Comparison of ENCODE assay signal across 33 cellular contexts in genomic region chr16:8537691-8538342, GRCh38. TPM values are rescaled to one million over a fixed set of nuclear protein-coding genes. Genes with fewer than 3 reads are reported as not detected.
DNase-seq lines count a peak whose midpoint lies in the region; ATAC-seq, FAIRE-seq and TF ChIP-seq lines count a peak whose summit lies in the region.
"Had no signal": no experiment of that assay in that cellular context is flagged by ENCODE, and none has a peak within 500 bp of the region (broad histone marks: within the 10 kb centered on the region; RNA-seq: fewer than 3 reads in every experiment).

No MANE protein-coding gene starts in this region.

- 9 to 13% methylated on average over 6 of the region's 6 CpGs for WGBS in body of pancreas, 2 donors
- 16% methylated on average over 6 of the region's 6 CpGs for WGBS in HepG2 (ENCODE audit: low lambda C conversion rate)

- TF ChIP-seq POLR2A in body of pancreas (IDR thresholded peaks at IDR 0.05) = no peak
- no peak for TF ChIP-seq POLR2A in HepG2 (IDR thresholded peaks at IDR 0.05; ENCODE audit: insufficient read depth in 1 of 2, low read depth in 2 of 2, low read length in 2 of 2)

- H3K9me3 ChIP-seq in body of pancreas (no peaks in the 10 kb centered on the region), HepG2 (ENCODE audit: low read length) (no peaks in the 10 kb centered on the region), muscle layer of duodenum (ENCODE audit: control insufficient read depth in 1 of 2, low read length in 2 of 2) (no peaks in the 10 kb centered on the region)
- H3K9me3 ChIP-seq: A549; BLaER1 treated with 17β-estradiol and CSF1 and Interleukin-3, amounts not matched to agents 10 nM and 100 nM; Caco-2 had no signal

- CTCF ChIA-PET in HepG2 (lab: Yijun Ruan, JAX; ENCODE audit: low intra/inter-chr PET ratio, low total read pairs) (no interaction called here), MCF 10A (lab: Yijun Ruan, JAX) (interaction anchor here (1.5 kb wide), 2 partner anchors 11 to 119 kb away, joined by 4 read pairs; no protein-coding TSS in a partner anchor)

- no peak overlapping the region for H2AFZ ChIP-seq in HepG2 (ENCODE audit: low read length)

- TF ChIP-seq CTCF in body of pancreas (IDR thresholded peaks at IDR 0.05) = no peak
- no peak for TF ChIP-seq CTCF in HepG2 (CRISPR knock-in tag; IDR thresholded peaks at IDR 0.05)
- TF ChIP-seq CTCF in MCF 10A (IDR thresholded peaks at IDR 0.05; ENCODE audit: unreplicated experiment) = no peak

- intact Hi-C loops in body of pancreas (cut with DNase I) = no loop called here
- intact Hi-C loops in HepG2 (cut with micrococcal nuclease; ENCODE audit: unreplicated experiment) = no loop called here
- intact Hi-C loops in MCF 10A (cut with micrococcal nuclease) = no loop called here

- H3K4me1 ChIP-seq in body of pancreas (peaks cover 34% of the 10 kb centered on the region), HepG2 (ENCODE audit: insufficient read depth, low read length) (peaks cover 48% of the 10 kb centered on the region), muscle layer of duodenum (ENCODE audit: control insufficient read depth in 1 of 2, insufficient read depth in 2 of 2, low read length in 2 of 2) (no peaks in the 10 kb centered on the region)
- H3K4me1 ChIP-seq: A549; BLaER1 treated with 17β-estradiol and CSF1 and Interleukin-3, amounts not matched to agents 10 nM and 100 nM; Caco-2 had no signal

- POLR2A ChIA-PET in HepG2 (lab: Yijun Ruan, JAX) = interaction anchor here (1.0 kb wide), 2 partner anchors 13 to 15 kb away, joined by 3 to 5 read pairs; no protein-coding TSS in a partner anchor
- POLR2A ChIA-PET in MCF 10A (lab: Yijun Ruan, JAX) = no interaction called here

- DNase-seq in body of pancreas (peak; percentile 60 to 83 (median 72)), HepG2 (ENCODE audit: low spot score) (peak; percentile 84), immature natural killer cell (no peak), MCF 10A (ENCODE audit: unreplicated experiment) (no peak), cortex of kidney (lab: John Stamatoyannopoulos, UW) (no peak)
- DNase-seq: AML-193; Caco-2; CD8-positive, alpha-beta T cell; DMS 273 treated with DMSO at 0.1 percent for 48 hours; DMS79; EL; GF-D8; Kasumi-1; MV-4-11; NCI-H1105 treated with DMSO at 0.1 percent for 48 hours; NCI-H146; NCI-H1930; NCI-H2107; NCI-H524; NCI-H748 treated with DMSO at 0.1 percent for 48 hours; SIG-M5 had no signal

- no peaks in the 10 kb centered on the region for H3K36me3 Mint-ChIP-seq in immature natural killer cell
- H3K36me3 Mint-ChIP-seq in MCF 10A (ENCODE audit: insufficient read depth, unreplicated experiment) = no peaks in the 10 kb centered on the region
- H3K36me3 Mint-ChIP-seq: CD8-positive, alpha-beta T cell had no signal

- ATAC-seq in body of pancreas = peak; percentile 98
- ATAC-seq in HepG2 = peak; percentile 91
- ATAC-seq in GM19455 (IDR thresholded peaks at IDR 0.05; ENCODE audit: unreplicated experiment) = no peak
- ATAC-seq: A549; CD8-positive, alpha-beta T cell; HCT116; K562 had no signal

- H3K27me3 ChIP-seq in body of pancreas (no peaks in the 10 kb centered on the region), HepG2 (ENCODE audit: control insufficient read depth in 1 of 2, insufficient read depth in 2 of 2, low read length in 2 of 2) (peaks cover 5 to 19% of the 10 kb centered on the region in 2 experiments; a peak in 4 of 5 replicates), muscle layer of duodenum (ENCODE audit: low read depth, low read length) (no peaks in the 10 kb centered on the region)
- H3K27me3 ChIP-seq: BLaER1 treated with 17β-estradiol and CSF1 and Interleukin-3, amounts not matched to agents 10 nM and 100 nM had no signal

- BruUV-seq in HepG2 (replicated peaks; lab: Mats Ljungman, UMichigan) = no TSS peak
- no TSS peak for BruUV-seq in MCF 10A (replicated peaks; lab: Mats Ljungman, UMichigan)

- H3K36me3 ChIP-seq in body of pancreas (replicated peaks in 1 of 2; ENCODE audit: insufficient read depth in 1 of 2, low read depth in 2 of 2) (no peaks in the 10 kb centered on the region), HepG2 (replicated peaks in 1 of 2; ENCODE audit: control insufficient read depth in 1 of 2, insufficient read depth in 2 of 2, low read length in 2 of 2) (no peaks in the 10 kb centered on the region), muscle layer of duodenum (ENCODE audit: control insufficient read depth in 1 of 2, insufficient read depth in 2 of 2, low read length in 2 of 2) (no peaks in the 10 kb centered on the region)
- H3K36me3 ChIP-seq: BLaER1 treated with 17β-estradiol and CSF1 and Interleukin-3, amounts not matched to agents 10 nM and 100 nM had no signal

- H3K27ac ChIP-seq in body of pancreas (peak overlapping the region; percentile 50 to 92 (median 82)), HepG2 (ENCODE audit: extremely low read length, insufficient read depth, low read length) (no peak overlapping the region), muscle layer of duodenum (ENCODE audit: low read length) (peak overlapping the region; percentile 17)
- H3K27ac ChIP-seq: A549; BLaER1 treated with 17β-estradiol and CSF1 and Interleukin-3, amounts not matched to agents 10 nM and 100 nM; HL-60; SK-N-MC had no signal

- no peak for TF ChIP-seq RAD21 in HepG2 (CRISPR knock-in tag; IDR thresholded peaks at IDR 0.05)

- peak in 1 of 2 experiments; percentile 91; a peak in 2 of 4 replicates for TF ChIP-seq EP300 in HepG2 (IDR thresholded peaks at IDR 0.05; ENCODE audit: low read depth in 2 of 2, low read length in 2 of 2)
- no peak for TF ChIP-seq EP300 in HepG2 (CRISPR knock-in tag; IDR thresholded peaks at IDR 0.05; ENCODE audit: borderline replicate concordance)

- H3K4me3 ChIP-seq in body of pancreas (no peak overlapping the region), HepG2 (replicated peaks in 1 of 3; ENCODE audit: insufficient read depth in 1 of 3, low read depth in 2 of 3, low read length in 3 of 3) (no peak overlapping the region), muscle layer of duodenum (ENCODE audit: low read depth in 1 of 2, low read length in 2 of 2) (no peak overlapping the region)
- H3K4me3 ChIP-seq: A549; BLaER1 treated with 17β-estradiol and CSF1 and Interleukin-3, amounts not matched to agents 10 nM and 100 nM; K562; SK-N-MC had no signal

- H3K9ac ChIP-seq in HepG2 (ENCODE audit: insufficient read depth, low read depth, low read length) = no peak overlapping the region
- H3K9ac ChIP-seq: BLaER1 treated with 17β-estradiol and CSF1 and Interleukin-3, amounts not matched to agents 10 nM and 100 nM had no signal

- H3K79me2 ChIP-seq in HepG2 (ENCODE audit: insufficient read depth, low read length) = no peaks in the 10 kb centered on the region

- H3K9me3 Mint-ChIP-seq in immature natural killer cell (no peaks in the 10 kb centered on the region), MCF 10A (ENCODE audit: unreplicated experiment) (no peaks in the 10 kb centered on the region)

- FAIRE-seq in HepG2 (lab: Jason Lieb, UNC) = no peak
- FAIRE-seq: A549, GM12891, K562, RCC 7860 had no signal

- H3K27me3 Mint-ChIP-seq in immature natural killer cell (ENCODE audit: low read depth in 3 of 3) (peaks cover 5 to 9% (median 6%) of the 10 kb centered on the region in 3 donors), MCF 10A (ENCODE audit: insufficient read depth, unreplicated experiment) (peaks cover 12% of the 10 kb centered on the region)

- in situ Hi-C loops in HepG2 (cut with HindIII; ENCODE audit: extremely low pct_ligation_motif_present, low pct_unique_long_range_greater_than_20kb) = no loop called here

- H3K4me1 Mint-ChIP-seq in immature natural killer cell (no peaks in the 10 kb centered on the region), MCF 10A (ENCODE audit: insufficient read depth, unreplicated experiment) (no peaks in the 10 kb centered on the region)

- H3K4me2 ChIP-seq in HepG2 (ENCODE audit: low read depth, low read length) = peak overlapping the region; percentile 37; the same call in 1 of the 2 replicates
- H3K4me2 ChIP-seq: A549; BLaER1 treated with 17β-estradiol and CSF1 and Interleukin-3, amounts not matched to agents 10 nM and 100 nM had no signal

- H3K4me3 Mint-ChIP-seq in immature natural killer cell (no peak overlapping the region), MCF 10A (ENCODE audit: unreplicated experiment) (no peak overlapping the region)
- H3K4me3 Mint-ChIP-seq: CD8-positive, alpha-beta T cell had no signal

- no peaks in the 10 kb centered on the region for H4K20me1 ChIP-seq in HepG2 (ENCODE audit: insufficient read depth, low read length)
- H4K20me1 ChIP-seq: BLaER1 treated with 17β-estradiol and CSF1 and Interleukin-3, amounts not matched to agents 10 nM and 100 nM had no signal

- H3K27ac Mint-ChIP-seq in immature natural killer cell = no peak overlapping the region
- no peak overlapping the region for H3K27ac Mint-ChIP-seq in MCF 10A (ENCODE audit: low read depth, unreplicated experiment)
- H3K27ac Mint-ChIP-seq: CD8-positive, alpha-beta T cell had no signal

RNA-seq across cellular contexts. Expression of gene TMEM114, which starts 52.5 kb away (rescaled TPM):
- not detected for total RNA-seq in body of pancreas
- not detected in 2 replicates for total RNA-seq in HepG2 (2016; rRNA removed; fragmentation: Illumina TruSeq; extraction: Trizol)
- not detected in 2 replicates for total RNA-seq in HepG2 (2016; cell fraction: cytosol; rRNA removed; fragmentation: Illumina TruSeq; extraction: Trizol; ENCODE audit: low read depth)
- not detected in 2 replicates for total RNA-seq in HepG2 (2016; cell fraction: insoluble cytoplasmic fraction; rRNA removed; fragmentation: Illumina TruSeq; extraction: Trizol)
- total RNA-seq in HepG2 (2016; cell fraction: membrane; rRNA removed; fragmentation: Illumina TruSeq; extraction: Trizol) = not detected in 2 replicates
- total RNA-seq in HepG2 (2016; cell fraction: nucleus; rRNA removed; fragmentation: Illumina TruSeq; extraction: Trizol) = not detected in 2 replicates
- not detected in 2 replicates for polyA plus RNA-seq in HepG2 (2011; rRNA removed)
- polyA plus RNA-seq in HepG2 (2011; cell fraction: cytosol; rRNA removed) = not detected in 2 replicates
- polyA plus RNA-seq in HepG2 (2011; cell fraction: nucleus; rRNA removed) = not detected in 2 replicates
- not detected in 2 replicates for polyA plus RNA-seq in HepG2 (2012)
- not detected in 2 replicates for polyA plus RNA-seq in HepG2 (2016; cell fraction: cytosol; fragmentation: Illumina TruSeq; extraction: Trizol; ENCODE audit: low read depth)
- not detected in 2 replicates for polyA plus RNA-seq in HepG2 (2016; cell fraction: insoluble cytoplasmic fraction; fragmentation: Illumina TruSeq; extraction: Trizol; ENCODE audit: low read depth)
- polyA plus RNA-seq in HepG2 (2016; cell fraction: membrane; fragmentation: Illumina TruSeq; extraction: Trizol; ENCODE audit: low read depth) = not detected in 2 replicates
- not detected in 2 replicates for polyA plus RNA-seq in HepG2 (2016; cell fraction: nucleus; fragmentation: Illumina TruSeq; extraction: Trizol; ENCODE audit: insufficient read depth, low read depth)
- not detected in 2 replicates for polyA minus RNA-seq in HepG2 (2011; rRNA and poly(A)+ RNA removed; ENCODE audit: low replicate concordance)
- polyA minus RNA-seq in HepG2 (2011; cell fraction: cytosol; rRNA and poly(A)+ RNA removed) = not detected in 2 replicates
- not detected in 2 replicates for polyA minus RNA-seq in HepG2 (2011; cell fraction: nucleus; rRNA and poly(A)+ RNA removed)
- polyA plus RNA-seq in immature natural killer cell = not detected
- total RNA-seq in MCF 10A (2022) = not detected in 2 replicates
- total RNA-seq: Caco-2; CD8-positive, alpha-beta T cell; H4; K562; M059J had no signal
- polyA plus RNA-seq: A549, K562 had no signal

Comparison
In these comparisons a context has a peak if more than half of its experiments do, and no peak if none do; other contexts are left out.
1. DNase-seq: peak in body of pancreas (4 of 4) and HepG2 (single experiment); none in immature natural killer cell (0 of 3), MCF 10A (single experiment) and cortex of kidney (single experiment).